21 cellular contexts compared by ENCODE assay signal in genomic region chr5:123605822-123606221, GRCh38.
DNase-seq lines count a peak whose midpoint lies in the region; ATAC-seq and TF ChIP-seq lines count a peak whose summit lies in the region.
"Had no signal": no experiment of that assay in that cellular context is flagged by ENCODE, and none has a peak within 500 bp of the region (broad histone marks: within the 10 kb centered on the region; RNA-seq: fewer than 3 reads in every experiment).

No MANE protein-coding gene starts in this region.

- no peak overlapping the region for H3K4me3 Mint-ChIP-seq in naive thymus-derived CD8-positive, alpha-beta T cell
- H3K4me3 Mint-ChIP-seq: memory B cell had no signal

- H4K8ac ChIP-seq in mesenchymal stem cell (ENCODE audit: low read length): no peak overlapping the region

- no peak overlapping the region for H2AFZ ChIP-seq in mesenchymal stem cell (ENCODE audit: low read depth, low read length)
- H2AFZ ChIP-seq: GM23248 had no signal

- H3K27me3 Mint-ChIP-seq in naive thymus-derived CD8-positive, alpha-beta T cell: no peaks in the 10 kb centered on the region
- H3K27me3 Mint-ChIP-seq: memory B cell had no signal

- H3K9me3 Mint-ChIP-seq in naive thymus-derived CD8-positive, alpha-beta T cell: no peaks in the 10 kb centered on the region
- H3K9me3 Mint-ChIP-seq: memory B cell had no signal

- H4K91ac ChIP-seq in mesenchymal stem cell (ENCODE audit: low read length): no peak overlapping the region

- no peak overlapping the region for H3K23ac ChIP-seq in mesenchymal stem cell (ENCODE audit: low read length in 2 of 2)

- H3K36me3 ChIP-seq in breast epithelium (no peaks in the 10 kb centered on the region), mesenchymal stem cell (ENCODE audit: control insufficient read depth in 1 of 2, insufficient read depth in 2 of 2, low read depth in 1 of 2, low read length in 2 of 2) (peaks cover 0 to 59% of the 10 kb centered on the region in 2 experiments)

- no peak for TF ChIP-seq CTCF in breast epithelium (IDR thresholded peaks at IDR 0.05)

- no peak overlapping the region for H3K14ac ChIP-seq in mesenchymal stem cell (ENCODE audit: low read length in 2 of 2)

- no peak overlapping the region for H3K27ac Mint-ChIP-seq in naive thymus-derived CD8-positive, alpha-beta T cell

- no peak overlapping the region for H2AK5ac ChIP-seq in mesenchymal stem cell (ENCODE audit: low read length, severe bottlenecking)

- H3K4me3 ChIP-seq in breast epithelium: no peak overlapping the region
- no peak overlapping the region for H3K4me3 ChIP-seq in mesenchymal stem cell (ENCODE audit: insufficient read depth in 1 of 2, low read depth in 1 of 2, low read length in 2 of 2)
- H3K4me3 ChIP-seq: A549, cardiac muscle cell, GM23248, spleen, tibial artery had no signal

- H3K9me3 ChIP-seq in breast epithelium (no peaks in the 10 kb centered on the region), mesenchymal stem cell (ENCODE audit: control insufficient read depth, low read length) (no peaks in the 10 kb centered on the region)
- H3K9me3 ChIP-seq: A549, Caco-2, spleen, tibial artery had no signal

- H3K36me3 Mint-ChIP-seq in naive thymus-derived CD8-positive, alpha-beta T cell: peaks cover 0 to 34% (median 0%) of the 10 kb centered on the region in 3 donors

- H3K27ac ChIP-seq in breast epithelium (no peak overlapping the region), mesenchymal stem cell (ENCODE audit: low read length, poor library complexity, severe bottlenecking) (no peak overlapping the region)
- H3K27ac ChIP-seq: A549, cardiac muscle cell, GM23248, KMS-11, spleen, tibial artery had no signal

- H2BK120ac ChIP-seq in mesenchymal stem cell (ENCODE audit: low read depth, low read length): no peak overlapping the region

- peaks cover 0 to 4% (median 1%) of the 10 kb centered on the region in 4 donors for H3K4me1 Mint-ChIP-seq in naive thymus-derived CD8-positive, alpha-beta T cell

- POLR2A ChIA-PET in naive thymus-derived CD8-positive, alpha-beta T cell (lab: Charles Lee): no interaction called here

- no peak overlapping the region for H2BK5ac ChIP-seq in mesenchymal stem cell (ENCODE audit: low read depth, low read length, poor library complexity, severe bottlenecking)

- TF ChIP-seq POLR2A in breast epithelium (IDR thresholded peaks at IDR 0.05): no peak

- H3K4me1 ChIP-seq in breast epithelium (no peaks in the 10 kb centered on the region), mesenchymal stem cell (ENCODE audit: control insufficient read depth, insufficient read depth, low read depth, low read length) (no peaks in the 10 kb centered on the region)
- H3K4me1 ChIP-seq: A549, Caco-2, tibial artery had no signal

- peak; percentile 33 for DNase-seq in CD1c-positive myeloid dendritic cell (ENCODE audit: extremely low spot score)
- no peak for DNase-seq in naive thymus-derived CD8-positive, alpha-beta T cell
- DNase-seq in breast epithelium (ENCODE audit: low spot score in 2 of 2): no peak
- no peak for DNase-seq in mesenchymal stem cell
- DNase-seq in NCI-H1105 (lab: John Stamatoyannopoulos, UW): no peak
- DNase-seq: activated CD8-positive, alpha-beta memory T cell treated with anti-CD3 and anti-CD28 coated beads for 24 hours; activated naive CD4-positive, alpha-beta T cell; Caco-2; GM23248; NCI-H1694 treated with DMSO at 0.1 percent for 48 hours; nucleus accumbens; Right ventricle myocardium superior; spleen; tibial artery had no signal

- H2BK15ac ChIP-seq in mesenchymal stem cell (ENCODE audit: low read depth, poor library complexity, severe bottlenecking): no peak overlapping the region

- no peak overlapping the region for H2BK12ac ChIP-seq in mesenchymal stem cell (ENCODE audit: low read length in 2 of 2)

- H3K79me1 ChIP-seq in mesenchymal stem cell (replicated peaks; ENCODE audit: low read length, poor library complexity, severe bottlenecking): peaks cover 7% of the 10 kb centered on the region

- H3K18ac ChIP-seq in mesenchymal stem cell (ENCODE audit: low read depth in 1 of 2, low read length in 2 of 2): no peak overlapping the region

- no peak overlapping the region for H3K9ac ChIP-seq in mesenchymal stem cell (ENCODE audit: low read length)
- H3K9ac ChIP-seq: GM23248, KMS-11 had no signal

- H3K4ac ChIP-seq in mesenchymal stem cell (ENCODE audit: low read depth in 1 of 2, low read length in 2 of 2): no peak overlapping the region

- ATAC-seq in GM19025 (IDR thresholded peaks at IDR 0.05; ENCODE audit: low read depth, unreplicated experiment) (peak; percentile 63), GM21825 (IDR thresholded peaks at IDR 0.05; ENCODE audit: unreplicated experiment) (peak; percentile 62), HG03432 (IDR thresholded peaks at IDR 0.05; ENCODE audit: unreplicated experiment) (peak; percentile 76)
- ATAC-seq in naive thymus-derived CD8-positive, alpha-beta T cell: no peak
- ATAC-seq: A549 had no signal

- no peak overlapping the region for H3K4me2 ChIP-seq in mesenchymal stem cell (ENCODE audit: low read length, poor library complexity, severe bottlenecking)
- H3K4me2 ChIP-seq: A549, KMS-11 had no signal

- intact Hi-C loops in breast epithelium (cut with DNase I; ENCODE audit: low total_unique reads): no loop called here

- no peaks in the 10 kb centered on the region for H3K27me3 ChIP-seq in breast epithelium
- no peaks in the 10 kb centered on the region for H3K27me3 ChIP-seq in mesenchymal stem cell (ENCODE audit: control insufficient read depth in 1 of 2, insufficient read depth in 1 of 2, low read length in 2 of 2)
- H3K27me3 ChIP-seq: cardiac muscle cell, spleen, tibial artery had no signal

Comparison
In these comparisons a context has a peak if more than half of its experiments do, and no peak if none do; other contexts are left out.
1. ATAC-seq: peak in GM19025 (single experiment), GM21825 (single experiment) and HG03432 (single experiment); none in naive thymus-derived CD8-positive, alpha-beta T cell (0 of 2).